Comparison of ENCODE assay signal across 26 cellular contexts in the genomic region with DNA sequence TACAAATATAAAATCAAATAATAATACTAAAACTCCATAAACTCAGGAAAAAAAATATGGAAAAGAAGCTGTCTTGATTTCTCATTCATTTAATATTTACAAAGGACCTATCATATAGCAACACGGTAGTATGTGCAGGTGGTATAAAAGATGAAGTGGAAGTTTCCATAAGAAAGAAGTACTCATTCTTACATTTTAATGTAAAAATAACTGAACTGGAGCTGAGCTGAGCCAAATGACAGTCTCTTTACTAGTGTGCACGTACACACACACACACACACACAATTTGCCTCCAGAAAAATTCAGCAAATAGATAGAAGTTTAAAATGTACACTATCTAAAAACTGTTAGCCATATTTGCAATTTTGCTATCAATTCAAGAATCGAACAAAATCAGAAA. TPM values are rescaled to one million over a fixed set of nuclear protein-coding genes. Genes with fewer than 3 reads are reported as not detected.
A peak's percentile ranks its signal among the peaks of the same experiment; 100 is the strongest.
DNase-seq lines count a peak whose midpoint lies in the region; ATAC-seq, FAIRE-seq and TF ChIP-seq lines count a peak whose summit lies in the region.
"Had no signal": no experiment of that assay in that cellular context is flagged by ENCODE, and none has a peak within 500 bp of the region (broad histone marks: within the 10 kb centered on the region; RNA-seq: fewer than 3 reads in every experiment).

No MANE protein-coding gene starts in this region.

- ATAC-seq in activated naive CD4-positive, alpha-beta T cell treated with anti-CD3 and anti-CD28 coated beads, Interleukin-2, amount 50 U/mL, for 72 hours = no peak
- ATAC-seq in activated naive CD8-positive, alpha-beta T cell treated with anti-CD3 and anti-CD28 coated beads, Interleukin-2, amount 50 U/mL, for 24 hours = no peak
- ATAC-seq in gastrocnemius medialis = no peak
- ATAC-seq: foreskin keratinocyte, sciatic nerve had no signal

- H3K27ac ChIP-seq in gastrocnemius medialis = no peak overlapping the region
- H3K27ac ChIP-seq: esophagus muscularis mucosa, foreskin keratinocyte, KMS-11, left ventricle myocardium inferior, prostate gland, SJSA1 had no signal

- no peaks in the 10 kb centered on the region for H3K9me3 ChIP-seq in gastrocnemius medialis
- H3K9me3 ChIP-seq: esophagus muscularis mucosa, left ventricle myocardium inferior, prostate gland, SJSA1 had no signal

- no peaks in the 10 kb centered on the region for H3K36me3 ChIP-seq in gastrocnemius medialis
- H3K36me3 ChIP-seq: esophagus muscularis mucosa, left ventricle myocardium inferior, prostate gland, SJSA1 had no signal

- peaks cover 7 to 20% of the 10 kb centered on the region in 2 donors for H3K36me3 Mint-ChIP-seq in activated naive CD4-positive, alpha-beta T cell treated with anti-CD3 and anti-CD28 coated beads, Interleukin-2, amount 50 U/mL, for 72 hours
- H3K36me3 Mint-ChIP-seq in activated naive CD8-positive, alpha-beta T cell treated with anti-CD3 and anti-CD28 coated beads, Interleukin-2, amount 50 U/mL, for 24 hours (ENCODE audit: low read depth) = peaks cover 25% of the 10 kb centered on the region
- H3K36me3 Mint-ChIP-seq in stimulated activated naive CD8-positive, alpha-beta T cell treated with anti-CD3 and anti-CD28 coated beads, Interleukin-15, Interleukin-2, amounts not matched to agents 100 ng/mL and 50 ng/mL, for 24 hours (ENCODE audit: low read depth) = peaks cover 36% of the 10 kb centered on the region

- no peak overlapping the region for H3K4me3 ChIP-seq in gastrocnemius medialis
- H3K4me3 ChIP-seq: esophagus muscularis mucosa, left ventricle myocardium inferior, prostate gland, SJSA1 had no signal

- intact Hi-C loops in gastrocnemius medialis (cut with DNase I; ENCODE audit: low total_unique reads) = no loop called here

- H3K27ac Mint-ChIP-seq in activated naive CD4-positive, alpha-beta T cell treated with anti-CD3 and anti-CD28 coated beads, Interleukin-2, amount 50 U/mL, for 72 hours = peak overlapping the region; percentile 87 to 91
- peak overlapping the region; percentile 93 for H3K27ac Mint-ChIP-seq in activated naive CD8-positive, alpha-beta T cell treated with anti-CD3 and anti-CD28 coated beads, Interleukin-2, amount 50 U/mL, for 24 hours
- H3K27ac Mint-ChIP-seq in stimulated activated naive CD8-positive, alpha-beta T cell treated with anti-CD3 and anti-CD28 coated beads, Interleukin-15, Interleukin-2, amounts not matched to agents 100 ng/mL and 50 ng/mL, for 24 hours = peak overlapping the region; percentile 92
- H3K27ac Mint-ChIP-seq: CD14-positive monocyte had no signal

- no peak for DNase-seq in activated naive CD4-positive, alpha-beta T cell treated with anti-CD3 and anti-CD28 coated beads, Interleukin-2, amount 50 U/mL, for 72 hours (ENCODE audit: low spot score in 2 of 2)
- DNase-seq in activated naive CD4-positive, alpha-beta T cell (lab: John Stamatoyannopoulos, UW) = no peak
- DNase-seq in RCC 7860 (ENCODE audit: low spot score) (no peak), gastrocnemius medialis (no peak), anterior cingulate cortex (lab: John Stamatoyannopoulos, UW) (no peak)
- no peak for DNase-seq in activated naive CD8-positive, alpha-beta T cell treated with anti-CD3 and anti-CD28 coated beads, Interleukin-2, amount 50 U/mL, for 24 hours
- DNase-seq in activated CD4-positive, CD25-positive, alpha-beta regulatory T cell treated with anti-CD3 and anti-CD28 coated beads, Interleukin-2, amount 50 U/mL, for 72 hours = no peak
- DNase-seq: activated CD4-positive, alpha-beta T cell treated with anti-CD3 and anti-CD28 coated beads for 4 hours; foreskin keratinocyte; GOT3; left ventricle myocardium inferior; NCI-H1417 treated with DMSO at 0.1 percent for 48 hours; NCI-H2081; NCI-H748 treated with DMSO at 0.1 percent for 48 hours; RPMI8226; stimulated activated CD4-positive, alpha-beta T cell treated with anti-CD3 and anti-CD28 coated beads, Interleukin-12 subunit alpha, Interleukin-12 subunit beta, amount 100 ng/mL, for 4 hours; stimulated activated CD4-positive, alpha-beta T cell treated with anti-CD3 and anti-CD28 coated beads, Interleukin-4, amount 100 ng/mL, for 1 hour; stimulated activated naive CD4-positive, alpha-beta T cell had no signal

- in situ Hi-C loops in gastrocnemius medialis (cut with MboI; ENCODE audit: low sequenced_read_pairs in 4 of 4) = no loop called here

- no peaks in the 10 kb centered on the region for H3K27me3 ChIP-seq in gastrocnemius medialis
- H3K27me3 ChIP-seq: esophagus muscularis mucosa, foreskin keratinocyte, SJSA1 had no signal

- peaks cover 79% of the 10 kb centered on the region for H3K4me1 Mint-ChIP-seq in activated naive CD8-positive, alpha-beta T cell treated with anti-CD3 and anti-CD28 coated beads, Interleukin-2, amount 50 U/mL, for 24 hours
- H3K4me1 Mint-ChIP-seq in stimulated activated naive CD8-positive, alpha-beta T cell treated with anti-CD3 and anti-CD28 coated beads, Interleukin-15, Interleukin-2, amounts not matched to agents 100 ng/mL and 50 ng/mL, for 24 hours (ENCODE audit: low read depth) = peaks cover 82% of the 10 kb centered on the region

- H3K4me3 Mint-ChIP-seq in activated naive CD8-positive, alpha-beta T cell treated with anti-CD3 and anti-CD28 coated beads, Interleukin-2, amount 50 U/mL, for 24 hours = peak overlapping the region; percentile 81
- peak overlapping the region; percentile 83 for H3K4me3 Mint-ChIP-seq in stimulated activated naive CD8-positive, alpha-beta T cell treated with anti-CD3 and anti-CD28 coated beads, Interleukin-15, Interleukin-2, amounts not matched to agents 100 ng/mL and 50 ng/mL, for 24 hours
- H3K4me3 Mint-ChIP-seq: CD14-positive monocyte had no signal

- TF ChIP-seq CTCF in gastrocnemius medialis (IDR thresholded peaks at IDR 0.05 in 4 of 5, conservative IDR thresholded peaks at IDR 0.05 in 1 of 5) = no peak

- no peak for TF ChIP-seq POLR2A in gastrocnemius medialis (IDR thresholded peaks at IDR 0.05)

- FAIRE-seq in RCC 7860 (lab: Jason Lieb, UNC) = peak; percentile 24
- FAIRE-seq: astrocyte had no signal

- peaks cover 15 to 18% of the 10 kb centered on the region in 2 donors for H3K4me1 ChIP-seq in gastrocnemius medialis
- H3K4me1 ChIP-seq: foreskin keratinocyte, prostate gland, SJSA1 had no signal

- H3K9me3 Mint-ChIP-seq in activated naive CD4-positive, alpha-beta T cell treated with anti-CD3 and anti-CD28 coated beads, Interleukin-2, amount 50 U/mL, for 72 hours = peaks cover 0 to 4% of the 10 kb centered on the region in 2 donors
- H3K9me3 Mint-ChIP-seq in activated naive CD8-positive, alpha-beta T cell treated with anti-CD3 and anti-CD28 coated beads, Interleukin-2, amount 50 U/mL, for 24 hours = no peaks in the 10 kb centered on the region
- H3K9me3 Mint-ChIP-seq in stimulated activated naive CD8-positive, alpha-beta T cell treated with anti-CD3 and anti-CD28 coated beads, Interleukin-15, Interleukin-2, amounts not matched to agents 100 ng/mL and 50 ng/mL, for 24 hours = no peaks in the 10 kb centered on the region
- H3K9me3 Mint-ChIP-seq: CD14-positive monocyte had no signal

- no peaks in the 10 kb centered on the region for H3K27me3 Mint-ChIP-seq in activated naive CD8-positive, alpha-beta T cell treated with anti-CD3 and anti-CD28 coated beads, Interleukin-2, amount 50 U/mL, for 24 hours
- H3K27me3 Mint-ChIP-seq in stimulated activated naive CD8-positive, alpha-beta T cell treated with anti-CD3 and anti-CD28 coated beads, Interleukin-15, Interleukin-2, amounts not matched to agents 100 ng/mL and 50 ng/mL, for 24 hours = no peaks in the 10 kb centered on the region

RNA-seq across cellular contexts. Expression of a gene that starts 54.1 kb away (rescaled TPM):
- total RNA-seq in activated naive CD4-positive, alpha-beta T cell treated with anti-CD3 and anti-CD28 coated beads, Interleukin-2, amount 50 U/mL, for 72 hours = 10 to 100 TPM; 31.8 to 40.2 TPM
- 10 to 100 TPM; 12.5 to 24.5 (median 21.0) TPM for total RNA-seq in gastrocnemius medialis
